19 cellular contexts compared by ENCODE assay signal in genomic region chr16:5065813-5066212, GRCh38. TPM values are rescaled to one million over a fixed set of nuclear protein-coding genes. Genes with fewer than 3 reads are reported as not detected.
DNase-seq lines count a peak whose midpoint lies in the region; ATAC-seq and TF ChIP-seq lines count a peak whose summit lies in the region.
"Had no signal": no experiment of that assay in that cellular context is flagged by ENCODE, and none has a peak within 500 bp of the region (broad histone marks: within the 10 kb centered on the region; RNA-seq: fewer than 3 reads in every experiment).

A gene with protein sequence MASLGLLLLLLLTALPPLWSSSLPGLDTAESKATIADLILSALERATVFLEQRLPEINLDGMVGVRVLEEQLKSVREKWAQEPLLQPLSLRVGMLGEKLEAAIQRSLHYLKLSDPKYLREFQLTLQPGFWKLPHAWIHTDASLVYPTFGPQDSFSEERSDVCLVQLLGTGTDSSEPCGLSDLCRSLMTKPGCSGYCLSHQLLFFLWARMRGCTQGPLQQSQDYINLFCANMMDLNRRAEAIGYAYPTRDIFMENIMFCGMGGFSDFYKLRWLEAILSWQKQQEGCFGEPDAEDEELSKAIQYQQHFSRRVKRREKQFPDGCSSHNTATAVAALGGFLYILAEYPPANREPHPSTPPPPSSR (minus strand): TSS chr16:5065956. CDS start chr16:5065908, 48 bp downstream.

- H3K4me1 ChIP-seq in mucosa of descending colon (ENCODE audit: low read depth) (peaks cover 14% of the 10 kb centered on the region), thyroid gland (peaks cover 13 to 18% of the 10 kb centered on the region in 2 donors)

- peak; percentile 10 for ATAC-seq in mucosa of descending colon
- no peak for ATAC-seq in naive thymus-derived CD8-positive, alpha-beta T cell
- ATAC-seq: activated CD8-positive, alpha-beta memory T cell treated with anti-CD3 and anti-CD28 coated beads, Interleukin-2, amount 10 ng/mL, durations not matched to agents 7 days and 5 days; esophagus mucosa; WTC11 had no signal

- no peak within 1 kb of the TSS for H3K4me3 Mint-ChIP-seq in osteocyte (ENCODE audit: unreplicated experiment)
- no peak within 1 kb of the TSS for H3K4me3 Mint-ChIP-seq in naive thymus-derived CD8-positive, alpha-beta T cell
- H3K4me3 Mint-ChIP-seq: activated CD8-positive, alpha-beta memory T cell treated with anti-CD3 and anti-CD28 coated beads, Interleukin-2, amount 10 ng/mL, durations not matched to agents 7 days and 5 days; HFFc6; WTC11 had no signal

- DNase-seq in anterior cingulate cortex (lab: John Stamatoyannopoulos, UW) (peak in 50 of 58 donors; percentile 3 to 88 (median 66)), cardiac septum (ENCODE audit: low spot score) (peak; percentile 75), mucosa of descending colon (peak in 1 of 3 donors; percentile 19), thyroid gland (peak; percentile 85 to 87), NCI-H1694 (lab: John Stamatoyannopoulos, UW) (no peak), NCI-H748 (lab: John Stamatoyannopoulos, UW; ENCODE audit: unreplicated experiment) (no peak), osteocyte (ENCODE audit: extremely low spot score, unreplicated experiment) (no peak)
- no peak for DNase-seq in naive thymus-derived CD8-positive, alpha-beta T cell
- DNase-seq: activated CD8-positive, alpha-beta memory T cell treated with anti-CD3 and anti-CD28 coated beads, Interleukin-2, amount 10 ng/mL, durations not matched to agents 7 days and 5 days; activated naive CD4-positive, alpha-beta T cell treated with anti-CD3 and anti-CD28 coated beads, Interleukin-2, amount 50 U/mL, for 16 hours; CD4-positive, CD25-positive, alpha-beta regulatory T cell; EL; HFFc6; stimulated activated naive CD4-positive, alpha-beta T cell had no signal

- H3K36me3 ChIP-seq in mucosa of descending colon (ENCODE audit: low read depth) (no peaks in the 10 kb centered on the region), thyroid gland (no peaks in the 10 kb centered on the region)

- peak in 1 of 2 donors; percentile 62 for TF ChIP-seq POLR2A in thyroid gland (IDR thresholded peaks at IDR 0.05)

- WGBS in thyroid gland, 2 donors = 20 to 45% methylated on average over 6 of the region's 10 CpGs

- H3K36me3 Mint-ChIP-seq in osteocyte (ENCODE audit: unreplicated experiment) = no peaks in the 10 kb centered on the region
- H3K36me3 Mint-ChIP-seq in naive thymus-derived CD8-positive, alpha-beta T cell = no peaks in the 10 kb centered on the region
- H3K36me3 Mint-ChIP-seq: activated CD8-positive, alpha-beta memory T cell treated with anti-CD3 and anti-CD28 coated beads, Interleukin-2, amount 10 ng/mL, durations not matched to agents 7 days and 5 days; WTC11 had no signal

- TF ChIP-seq CTCF in mucosa of descending colon (IDR thresholded peaks at IDR 0.05) (no peak), thyroid gland (IDR thresholded peaks at IDR 0.05) (no peak), osteocyte (IDR thresholded peaks at IDR 0.05) (no peak)

- no peaks in the 10 kb centered on the region for H3K4me1 Mint-ChIP-seq in osteocyte (ENCODE audit: unreplicated experiment)
- peaks cover 2 to 6% (median 5%) of the 10 kb centered on the region in 4 donors for H3K4me1 Mint-ChIP-seq in naive thymus-derived CD8-positive, alpha-beta T cell

- H3K4me3 ChIP-seq in mucosa of descending colon (no peak within 1 kb of the TSS), thyroid gland (replicated peaks in 1 of 3) (peak within 1 kb of the TSS in 1 of 3 donors; percentile 13)
- H3K4me3 ChIP-seq: coronary artery had no signal

- no peaks in the 10 kb centered on the region for H3K9me3 ChIP-seq in mucosa of descending colon
- H3K9me3 ChIP-seq in thyroid gland = no peaks in the 10 kb centered on the region

- no peaks in the 10 kb centered on the region for H3K27me3 ChIP-seq in thyroid gland

- H3K27ac ChIP-seq in thyroid gland = peak within 1 kb of the TSS; percentile 53 to 81 (median 77)
- H3K27ac ChIP-seq: coronary artery had no signal

- H3K9me3 Mint-ChIP-seq in osteocyte (ENCODE audit: unreplicated experiment) = no peaks in the 10 kb centered on the region
- H3K9me3 Mint-ChIP-seq in naive thymus-derived CD8-positive, alpha-beta T cell = no peaks in the 10 kb centered on the region
- H3K9me3 Mint-ChIP-seq: CD4-positive, CD25-positive, alpha-beta regulatory T cell; HFFc6; WTC11 had no signal

- intact Hi-C loops in cardiac septum (cut with DNase I) (no loop called here), mucosa of descending colon (cut with DNase I, micrococcal nuclease) (no loop called here), thyroid gland (cut with DNase I) (no loop called here)

- H3K27me3 Mint-ChIP-seq in osteocyte (ENCODE audit: unreplicated experiment) = peaks cover 39% of the 10 kb centered on the region
- peaks cover 0 to 1% (median 0%) of the 10 kb centered on the region in 5 donors for H3K27me3 Mint-ChIP-seq in naive thymus-derived CD8-positive, alpha-beta T cell
- H3K27me3 Mint-ChIP-seq: activated CD8-positive, alpha-beta memory T cell treated with anti-CD3 and anti-CD28 coated beads, Interleukin-2, amount 10 ng/mL, durations not matched to agents 7 days and 5 days had no signal

- POLR2A ChIA-PET in naive thymus-derived CD8-positive, alpha-beta T cell (lab: Charles Lee) = no interaction called here

- no peak within 1 kb of the TSS for H3K27ac Mint-ChIP-seq in osteocyte (ENCODE audit: unreplicated experiment)
- no peak within 1 kb of the TSS for H3K27ac Mint-ChIP-seq in naive thymus-derived CD8-positive, alpha-beta T cell
- H3K27ac Mint-ChIP-seq: activated CD8-positive, alpha-beta memory T cell treated with anti-CD3 and anti-CD28 coated beads, Interleukin-2, amount 10 ng/mL, durations not matched to agents 7 days and 5 days; CD4-positive, CD25-positive, alpha-beta regulatory T cell; HFFc6; WTC11 had no signal

RNA-seq across cellular contexts. Expression of the gene that starts here (rescaled TPM):
- total RNA-seq in cardiac septum = 8.9 TPM
- total RNA-seq in mucosa of descending colon = 1 to 10 TPM; 2.5 to 5.0 (median 3.3) TPM
- 100 to 1,000 TPM; 172 to 385 (median 287) TPM for total RNA-seq in thyroid gland
- not detected in 2 replicates for total RNA-seq in osteocyte
- total RNA-seq in naive thymus-derived CD8-positive, alpha-beta T cell = not detected
- polyA plus RNA-seq in naive thymus-derived CD8-positive, alpha-beta T cell = not detected
- total RNA-seq: activated CD8-positive, alpha-beta memory T cell treated with anti-CD3 and anti-CD28 coated beads, Interleukin-2, amount 10 ng/mL, durations not matched to agents 7 days and 5 days; CD4-positive, CD25-positive, alpha-beta regulatory T cell; HFFc6; MCF 10A; mononuclear cell had no signal
- polyA plus RNA-seq: CD4-positive, CD25-positive, alpha-beta regulatory T cell had no signal

Comparison
In these comparisons a context has a peak if more than half of its experiments do, and no peak if none do; other contexts are left out.
1. RNA of the gene that starts here (total RNA-seq): 172 to 385 TPM in thyroid gland; 8.9 TPM in cardiac septum (single experiment), 2.5 to 5.0 TPM in mucosa of descending colon, not detected in osteocyte and not detected in naive thymus-derived CD8-positive, alpha-beta T cell; every median in the first group is over 10 times any median in the second.
2. DNase-seq: peak in anterior cingulate cortex (50 of 58), cardiac septum (single experiment) and thyroid gland (2 of 2); none in NCI-H1694 (single experiment), NCI-H748 (single experiment), osteocyte (single experiment) and naive thymus-derived CD8-positive, alpha-beta T cell (0 of 10).